16 cellular contexts compared by ENCODE assay signal in the genomic region with DNA sequence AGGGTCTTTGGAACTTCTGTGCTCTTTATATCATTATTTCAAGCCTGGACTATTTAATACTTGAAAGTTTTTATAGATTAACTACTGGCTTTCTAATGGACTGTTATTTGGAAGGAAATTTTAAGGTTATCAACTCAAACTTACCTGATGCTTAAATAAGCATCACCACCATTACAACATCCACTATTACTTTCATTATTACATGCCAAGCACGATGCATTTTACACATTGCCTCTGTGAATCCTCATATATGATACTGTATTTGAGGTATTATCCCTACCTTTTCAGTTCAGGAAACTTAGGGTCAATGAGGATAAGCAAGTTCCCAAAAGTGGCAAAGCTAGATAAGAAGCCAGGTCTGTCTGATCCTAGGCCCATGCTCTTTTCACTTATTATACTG.
"Had no signal": no experiment of that assay in that cellular context is flagged by ENCODE, and none has a peak within 500 bp of the region (broad histone marks: within the 10 kb centered on the region; RNA-seq: fewer than 3 reads in every experiment).

No MANE protein-coding gene starts in this region.

- H3K9me3 ChIP-seq: adrenal gland, colonic mucosa, transverse colon had no signal

- ATAC-seq: left colon; right cardiac atrium; stimulated activated memory B cell treated with anti-CD40 and anti-IgM and Interleukin-4, amounts not matched to agents 10 μg/mL and 1 μg/mL and 100 μg/mL, for 72 hours had no signal

- H3K4me3 Mint-ChIP-seq: stimulated activated memory B cell treated with anti-CD40 and anti-IgM and Interleukin-4, amounts not matched to agents 10 μg/mL and 1 μg/mL and 100 μg/mL, for 72 hours; T-helper 1 cell treated with Interleukin-12 subunit alpha and Interleukin-12 subunit beta and Interleukin-4 antibody, amounts not matched to agents 30 μg/mL and 1 μg/mL, for 36 hours had no signal

- H3K9me3 Mint-ChIP-seq: naive B cell; stimulated activated memory B cell treated with anti-CD40 and anti-IgM and Interleukin-4, amounts not matched to agents 10 μg/mL and 1 μg/mL and 100 μg/mL, for 72 hours; T-helper 1 cell treated with Interleukin-12 subunit alpha and Interleukin-12 subunit beta and Interleukin-4 antibody, amounts not matched to agents 30 μg/mL and 1 μg/mL, for 36 hours had no signal

- H3K36me3 Mint-ChIP-seq: naive B cell had no signal

- FAIRE-seq: small intestine, TTC549 had no signal

- H3K27ac ChIP-seq: adrenal gland, colonic mucosa, transverse colon had no signal

- H3K27ac Mint-ChIP-seq: stimulated activated memory B cell treated with anti-CD40 and anti-IgM and Interleukin-4, amounts not matched to agents 10 μg/mL and 1 μg/mL and 100 μg/mL, for 72 hours; T-helper 1 cell treated with Interleukin-12 subunit alpha and Interleukin-12 subunit beta and Interleukin-4 antibody, amounts not matched to agents 30 μg/mL and 1 μg/mL, for 36 hours had no signal

- H3K27me3 Mint-ChIP-seq: naive B cell; stimulated activated memory B cell treated with anti-CD40 and anti-IgM and Interleukin-4, amounts not matched to agents 10 μg/mL and 1 μg/mL and 100 μg/mL, for 72 hours had no signal

- H3K4me3 ChIP-seq: adrenal gland, colonic mucosa, lung, transverse colon had no signal

- H3K36me3 ChIP-seq: colonic mucosa had no signal

- H3K27me3 ChIP-seq: adrenal gland, colonic mucosa, transverse colon had no signal

- H3K4me1 ChIP-seq: colonic mucosa had no signal

- DNase-seq: activated CD4-positive, alpha-beta T cell treated with anti-CD3 and anti-CD28 coated beads, Interleukin-2, amount 50 U/mL, for 48 hours; activated naive CD4-positive, alpha-beta T cell; adrenal gland; colonic mucosa; effector CD4-positive, alpha-beta T cell; foreskin melanocyte; head of caudate nucleus; left colon; naive B cell; right cardiac atrium; small intestine; transverse colon had no signal
